In genomic region chr3:52141751-52142150, GRCh38 we compare ENCODE assay signal across 33 cellular contexts. TPM values are rescaled to one million over a fixed set of nuclear protein-coding genes. Genes with fewer than 3 reads are reported as not detected.
"Had no signal": no experiment of that assay in that cellular context is flagged by ENCODE, and none has a peak within 500 bp of the region (broad histone marks: within the 10 kb centered on the region; RNA-seq: fewer than 3 reads in every experiment).

No MANE protein-coding gene starts in this region.

- H3K36me3 Mint-ChIP-seq: activated naive CD4-positive, alpha-beta T cell treated with anti-CD3 and anti-CD28 coated beads, Interleukin-2, amount 50 U/mL, for 24 hours; activated naive CD8-positive, alpha-beta T cell; brain had no signal

- H3K9me3 Mint-ChIP-seq: activated B cell treated with CpG ODN at 0.5 μM for 24 hours; activated CD4-positive, alpha-beta memory T cell treated with anti-CD3 and anti-CD28 coated beads for 36 hours; activated CD4-positive, alpha-beta T cell treated with anti-CD3 and anti-CD28 coated beads, Interleukin-2, amount 10 ng/mL, durations not matched to agents 24 days and 14 days; activated CD8-positive, alpha-beta T cell treated with anti-CD3 and anti-CD28 coated beads for 36 hours; activated naive CD4-positive, alpha-beta T cell treated with anti-CD3 and anti-CD28 coated beads for 36 hours; activated naive CD4-positive, alpha-beta T cell treated with anti-CD3 and anti-CD28 coated beads, Interleukin-2, amount 50 U/mL, for 24 hours; activated naive CD8-positive, alpha-beta T cell treated with anti-CD3 and anti-CD28 coated beads, Interleukin-2, amount 10 ng/mL, durations not matched to agents 7 days and 5 days; activated naive CD8-positive, alpha-beta T cell treated with anti-CD3 and anti-CD28 coated beads, Interleukin-2, amount 50 U/mL, for 24 hours; activated T-cell treated with anti-CD3 and anti-CD28 coated beads, Interleukin-2, amount 50 U/mL, for 4 hours; activated T-cell treated with anti-CD3 and anti-CD28 coated beads, Interleukin-2, amount 50 U/mL, for 72 hours; activated T-helper 1 cell treated with anti-CD3 and anti-CD28 coated beads, Interleukin-12 subunit alpha, Interleukin-12 subunit beta, Interleukin-2, Interleukin-4 antibody, amounts not matched to agents 30 ng/mL and 10 ng/mL and 1 ng/mL, durations not matched to agents 14 hours and 24 hours and 36 hours; activated T-helper 17 cell treated with anti-CD3 and anti-CD28 coated beads, Interleukin-2, amount 50 U/mL, for 72 hours; T-helper 1 cell treated with Interleukin-12 subunit alpha and Interleukin-12 subunit beta and Interleukin-4 antibody, amounts not matched to agents 30 μg/mL and 1 μg/mL, for 36 hours; T-helper 2 cell treated with Interferon-gamma antibody and Interleukin-4, amounts not matched to agents 5 μg/mL and 100 μg/mL, for 36 hours had no signal

- H3K27me3 ChIP-seq: ascending aorta had no signal

- H3K4me3 Mint-ChIP-seq: activated B cell treated with CpG ODN at 0.5 μM for 24 hours; activated CD4-positive, alpha-beta memory T cell treated with anti-CD3 and anti-CD28 coated beads for 36 hours; activated CD4-positive, alpha-beta T cell treated with anti-CD3 and anti-CD28 coated beads, Interleukin-2, amount 10 ng/mL, durations not matched to agents 24 days and 14 days; activated CD8-positive, alpha-beta T cell treated with anti-CD3 and anti-CD28 coated beads for 36 hours; activated naive CD4-positive, alpha-beta T cell treated with anti-CD3 and anti-CD28 coated beads for 36 hours; activated naive CD4-positive, alpha-beta T cell treated with anti-CD3 and anti-CD28 coated beads, Interleukin-2, amount 50 U/mL, for 24 hours; activated naive CD8-positive, alpha-beta T cell; activated naive CD8-positive, alpha-beta T cell treated with anti-CD3 and anti-CD28 coated beads, Interleukin-2, amount 10 ng/mL, durations not matched to agents 7 days and 5 days; activated naive CD8-positive, alpha-beta T cell treated with anti-CD3 and anti-CD28 coated beads, Interleukin-2, amount 50 U/mL, for 24 hours; activated T-cell treated with anti-CD3 and anti-CD28 coated beads, Interleukin-2, amount 50 U/mL, for 4 hours; activated T-cell treated with anti-CD3 and anti-CD28 coated beads, Interleukin-2, amount 50 U/mL, for 72 hours; activated T-helper 1 cell treated with anti-CD3 and anti-CD28 coated beads, Interleukin-12 subunit alpha, Interleukin-12 subunit beta, Interleukin-2, Interleukin-4 antibody, amounts not matched to agents 30 ng/mL and 10 ng/mL and 1 ng/mL, durations not matched to agents 14 hours and 24 hours and 36 hours; activated T-helper 17 cell treated with anti-CD3 and anti-CD28 coated beads, Interleukin-2, amount 50 U/mL, for 72 hours; brain; T-helper 1 cell treated with Interleukin-12 subunit alpha and Interleukin-12 subunit beta and Interleukin-4 antibody, amounts not matched to agents 30 μg/mL and 1 μg/mL, for 36 hours; T-helper 2 cell treated with Interferon-gamma antibody and Interleukin-4, amounts not matched to agents 5 μg/mL and 100 μg/mL, for 36 hours had no signal

- ATAC-seq: activated CD8-positive, alpha-beta T cell treated with anti-CD3 and anti-CD28 coated beads for 36 hours; activated naive CD8-positive, alpha-beta T cell treated with anti-CD3 and anti-CD28 coated beads, Interleukin-2, amount 50 U/mL, for 24 hours; activated T-cell treated with anti-CD3 and anti-CD28 coated beads, Interleukin-2, amount 50 U/mL, for 4 hours; activated T-cell treated with anti-CD3 and anti-CD28 coated beads, Interleukin-2, amount 50 U/mL, for 72 hours; activated T-helper 17 cell treated with anti-CD3 and anti-CD28 coated beads, Interleukin-2, amount 50 U/mL, for 72 hours had no signal

- H3K36me3 ChIP-seq: ascending aorta had no signal

- H3K27me3 Mint-ChIP-seq: activated B cell treated with CpG ODN at 0.5 μM for 24 hours; activated CD4-positive, alpha-beta memory T cell treated with anti-CD3 and anti-CD28 coated beads for 36 hours; activated CD4-positive, alpha-beta T cell treated with anti-CD3 and anti-CD28 coated beads, Interleukin-2, amount 10 ng/mL, durations not matched to agents 24 days and 14 days; activated CD8-positive, alpha-beta T cell treated with anti-CD3 and anti-CD28 coated beads for 36 hours; activated naive CD4-positive, alpha-beta T cell treated with anti-CD3 and anti-CD28 coated beads, Interleukin-2, amount 50 U/mL, for 24 hours; activated naive CD8-positive, alpha-beta T cell; activated naive CD8-positive, alpha-beta T cell treated with anti-CD3 and anti-CD28 coated beads, Interleukin-2, amount 10 ng/mL, durations not matched to agents 7 days and 5 days; activated naive CD8-positive, alpha-beta T cell treated with anti-CD3 and anti-CD28 coated beads, Interleukin-2, amount 50 U/mL, for 24 hours; activated T-helper 17 cell treated with anti-CD3 and anti-CD28 coated beads, Interleukin-2, amount 50 U/mL, for 72 hours; brain had no signal

- H3K27ac Mint-ChIP-seq: activated B cell treated with CpG ODN at 0.5 μM for 24 hours; activated CD4-positive, alpha-beta memory T cell treated with anti-CD3 and anti-CD28 coated beads for 36 hours; activated CD4-positive, alpha-beta T cell treated with anti-CD3 and anti-CD28 coated beads, Interleukin-2, amount 10 ng/mL, durations not matched to agents 24 days and 14 days; activated CD8-positive, alpha-beta T cell treated with anti-CD3 and anti-CD28 coated beads for 36 hours; activated naive CD4-positive, alpha-beta T cell treated with anti-CD3 and anti-CD28 coated beads for 36 hours; activated naive CD4-positive, alpha-beta T cell treated with anti-CD3 and anti-CD28 coated beads, Interleukin-2, amount 50 U/mL, for 24 hours; activated naive CD8-positive, alpha-beta T cell; activated naive CD8-positive, alpha-beta T cell treated with anti-CD3 and anti-CD28 coated beads, Interleukin-2, amount 10 ng/mL, durations not matched to agents 7 days and 5 days; activated naive CD8-positive, alpha-beta T cell treated with anti-CD3 and anti-CD28 coated beads, Interleukin-2, amount 50 U/mL, for 24 hours; activated T-cell treated with anti-CD3 and anti-CD28 coated beads, Interleukin-2, amount 50 U/mL, for 72 hours; activated T-helper 1 cell treated with anti-CD3 and anti-CD28 coated beads, Interleukin-12 subunit alpha, Interleukin-12 subunit beta, Interleukin-2, Interleukin-4 antibody, amounts not matched to agents 30 ng/mL and 10 ng/mL and 1 ng/mL, durations not matched to agents 14 hours and 24 hours and 36 hours; activated T-helper 17 cell treated with anti-CD3 and anti-CD28 coated beads, Interleukin-2, amount 50 U/mL, for 72 hours; T-helper 1 cell treated with Interleukin-12 subunit alpha and Interleukin-12 subunit beta and Interleukin-4 antibody, amounts not matched to agents 30 μg/mL and 1 μg/mL, for 36 hours; T-helper 2 cell treated with Interferon-gamma antibody and Interleukin-4, amounts not matched to agents 5 μg/mL and 100 μg/mL, for 36 hours had no signal

- H3K9me3 ChIP-seq: ascending aorta had no signal

- H3K4me1 ChIP-seq: ascending aorta had no signal

- DNase-seq: activated B cell treated with CpG ODN at 0.5 μM for 24 hours; activated CD4-positive, alpha-beta memory T cell treated with anti-CD3 and anti-CD28 coated beads for 36 hours; activated CD4-positive, alpha-beta T cell treated with anti-CD3 and anti-CD28 coated beads for 4 hours; activated CD4-positive, alpha-beta T cell treated with anti-CD3 and anti-CD28 coated beads, Interleukin-2, amount 10 ng/mL, durations not matched to agents 24 days and 14 days; activated CD4-positive, CD25-positive, alpha-beta regulatory T cell treated with anti-CD3 and anti-CD28 coated beads, Interleukin-2, amount 50 U/mL, for 72 hours; activated CD8-positive, alpha-beta memory T cell treated with anti-CD3 and anti-CD28 coated beads, Interleukin-2, amount 50 U/mL, for 4 hours; activated CD8-positive, alpha-beta T cell treated with anti-CD3 and anti-CD28 coated beads for 36 hours; activated effector memory CD4-positive, alpha-beta T cell treated with anti-CD3 and anti-CD28 coated beads, Interleukin-2, amount 50 U/mL, for 16 hours; activated gamma-delta T cell treated with Interleukin-2 at 50 U/mL for 16 hours; activated naive CD4-positive, alpha-beta T cell; activated naive CD4-positive, alpha-beta T cell treated with anti-CD3 and anti-CD28 coated beads for 36 hours; activated naive CD8-positive, alpha-beta T cell treated with anti-CD3 and anti-CD28 coated beads, Interleukin-2, amount 10 ng/mL, durations not matched to agents 7 days and 5 days; activated naive CD8-positive, alpha-beta T cell treated with anti-CD3 and anti-CD28 coated beads, Interleukin-2, amount 50 U/mL, for 24 hours; activated T-cell treated with anti-CD3 and anti-CD28 coated beads for 4 hours; activated T-cell treated with anti-CD3 and anti-CD28 coated beads, Interleukin-2, amount 50 U/mL, for 1 hour; activated T-cell treated with anti-CD3 and anti-CD28 coated beads, Interleukin-2, amount 50 U/mL, for 4 hours; activated T-cell treated with anti-CD3 and anti-CD28 coated beads, Interleukin-2, amount 50 U/mL, for 72 hours; amygdala; anterior cingulate cortex; central memory CD4-positive, alpha-beta T cell; SW 1271; T-helper 1 cell; T-helper 2 cell; T-helper 9 cell had no signal

- H3K4me1 Mint-ChIP-seq: activated T-helper 17 cell treated with anti-CD3 and anti-CD28 coated beads, Interleukin-2, amount 50 U/mL, for 72 hours had no signal

- H3K27ac ChIP-seq: ascending aorta, VCaP had no signal

- H3K4me3 ChIP-seq: ascending aorta had no signal

RNA-seq across cellular contexts. Expression of gene POC1A, which starts 12.5 kb away (rescaled TPM):
- total RNA-seq: ascending aorta had no signal
